In genomic region chr18:48875942-48876511, GRCh38 we compare ENCODE assay signal across 12 cellular contexts.
DNase-seq lines count a peak whose midpoint lies in the region; ATAC-seq and TF ChIP-seq lines count a peak whose summit lies in the region.
"Had no signal": no experiment of that assay in that cellular context is flagged by ENCODE, and none has a peak within 500 bp of the region (broad histone marks: within the 10 kb centered on the region; RNA-seq: fewer than 3 reads in every experiment).

No MANE protein-coding gene starts in this region.

- TF ChIP-seq CTCF in WERI-Rb-1 (IDR thresholded peaks at IDR 0.05; ENCODE audit: low read depth, low read length) (peak; percentile 51), thoracic aorta (IDR thresholded peaks at IDR 0.05) (peak; percentile 11)

- H3K27ac ChIP-seq in WERI-Rb-1 (no peak overlapping the region), thoracic aorta (no peak overlapping the region)
- H3K27ac ChIP-seq: uterus had no signal

- H3K27me3 ChIP-seq in WERI-Rb-1 (ENCODE audit: insufficient read depth, low read depth, severe bottlenecking) (no peaks in the 10 kb centered on the region), thoracic aorta (replicated peaks; ENCODE audit: insufficient read depth) (no peaks in the 10 kb centered on the region)
- H3K27me3 ChIP-seq: uterus had no signal

- ATAC-seq in thoracic aorta (ENCODE audit: insufficient number of reproducible peaks, low FRiP score, low read depth), result no peak
- no peak for ATAC-seq in GM18867 (IDR thresholded peaks at IDR 0.05; ENCODE audit: unreplicated experiment)

- H3K9me3 ChIP-seq in WERI-Rb-1 (ENCODE audit: severe bottlenecking) (peaks cover 4% of the 10 kb centered on the region), thoracic aorta (no peaks in the 10 kb centered on the region)
- H3K9me3 ChIP-seq: uterus had no signal

- peaks cover 13 to 47% of the 10 kb centered on the region in 2 donors for H3K4me1 ChIP-seq in thoracic aorta (ENCODE audit: control insufficient read depth in 1 of 2, low read depth in 2 of 2)
- H3K4me1 ChIP-seq: uterus had no signal

- H3K4me3 ChIP-seq in WERI-Rb-1 (ENCODE audit: low read depth, low read length) (no peak overlapping the region), thoracic aorta (no peak overlapping the region)
- H3K4me3 ChIP-seq: uterus had no signal

- H3K36me3 ChIP-seq in WERI-Rb-1, result no peaks in the 10 kb centered on the region
- H3K36me3 ChIP-seq in thoracic aorta, result no peaks in the 10 kb centered on the region
- H3K36me3 ChIP-seq: uterus had no signal

- DNase-seq in SKM-1 treated with dmso at 0.1 percent for 144 hours (lab: John Stamatoyannopoulos, UW; ENCODE audit: unreplicated experiment) (peak; percentile 7), SKM-1 (lab: John Stamatoyannopoulos, UW; ENCODE audit: unreplicated experiment) (no peak), WERI-Rb-1 (peak; percentile 55), left kidney (ENCODE audit: low read depth, low spot score) (peak; percentile 86), thoracic aorta (ENCODE audit: low spot score) (no peak), NCI-H2227 treated with DMSO at 0.1 percent for 48 hours (lab: John Stamatoyannopoulos, UW) (no peak), EL (no peak)
- DNase-seq: activated CD8-positive, alpha-beta memory T cell treated with anti-CD3 and anti-CD28 coated beads for 24 hours; activated naive CD8-positive, alpha-beta T cell treated with anti-CD3 and anti-CD28 coated beads for 36 hours; NCI-H226; uterus had no signal

Comparison
In these comparisons a context has a peak if more than half of its experiments do, and no peak if none do; other contexts are left out.
1. DNase-seq: peak in SKM-1 treated with dmso at 0.1 percent for 144 hours (single experiment), WERI-Rb-1 (single experiment) and left kidney (single experiment); none in SKM-1 (single experiment), thoracic aorta (single experiment), NCI-H2227 treated with DMSO at 0.1 percent for 48 hours (single experiment) and EL (single experiment).